ENCODE assay signal across 8 cellular contexts in the genomic region with DNA sequence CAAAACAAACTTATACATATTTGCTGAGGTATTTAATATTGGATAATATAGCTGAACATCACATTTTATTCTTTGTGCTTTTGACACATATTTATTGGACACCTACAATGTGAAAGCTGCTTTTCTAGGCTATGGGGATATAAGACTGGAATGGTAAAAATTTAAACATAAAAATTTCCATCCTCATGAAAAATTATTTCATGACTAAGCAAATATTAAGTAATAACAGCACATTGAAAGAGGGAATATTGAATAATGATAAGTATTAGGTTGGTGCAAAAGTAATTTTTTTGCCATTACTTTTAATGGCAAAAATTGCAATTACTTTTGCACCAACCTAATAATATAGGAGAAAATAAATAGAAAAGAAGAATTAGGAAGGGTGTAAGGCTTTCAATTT.
"Had no signal": no experiment of that assay in that cellular context is flagged by ENCODE, and none has a peak within 500 bp of the region (broad histone marks: within the 10 kb centered on the region; RNA-seq: fewer than 3 reads in every experiment).

No MANE protein-coding gene starts in this region.

- FAIRE-seq: G401.6, GM12878, GM12891, GM12892, GM18507, GM19239 had no signal

- ATAC-seq: GM12878 had no signal

- DNase-seq: GDM1, GF-D8 had no signal

- H3K4me3 ChIP-seq: GM12878 had no signal
